ENCODE assay signal across 11 cellular contexts in genomic region chr3:112134335-112135124, GRCh38. TPM values are rescaled to one million over a fixed set of nuclear protein-coding genes. Genes with fewer than 3 reads are reported as not detected.
DNase-seq lines count a peak whose midpoint lies in the region; ATAC-seq, FAIRE-seq and TF ChIP-seq lines count a peak whose summit lies in the region.
"Had no signal": no experiment of that assay in that cellular context is flagged by ENCODE, and none has a peak within 500 bp of the region (broad histone marks: within the 10 kb centered on the region; RNA-seq: fewer than 3 reads in every experiment).

No MANE protein-coding gene starts in this region.

- peaks cover 13% of the 10 kb centered on the region for H3K36me3 Mint-ChIP-seq in activated CD4-positive, alpha-beta T cell treated with anti-CD3 and anti-CD28 coated beads, Interleukin-2, amount 10 ng/mL, durations not matched to agents 7 days and 5 days (ENCODE audit: low read depth)
- no peaks in the 10 kb centered on the region for H3K36me3 Mint-ChIP-seq in stimulated activated memory B cell treated with anti-CD40 and anti-IgM and Interleukin-4, amounts not matched to agents 10 μg/mL and 1 μg/mL and 100 μg/mL, for 72 hours
- H3K36me3 Mint-ChIP-seq: immature natural killer cell had no signal

- H3K27me3 ChIP-seq in GM12878 (replicated peaks in 1 of 2; ENCODE audit: control insufficient read depth in 2 of 2, insufficient read depth in 2 of 2, low read length in 1 of 2) = no peaks in the 10 kb centered on the region

- peak; percentile 25 for DNase-seq in activated CD4-positive, alpha-beta T cell treated with anti-CD3 and anti-CD28 coated beads, Interleukin-2, amount 10 ng/mL, durations not matched to agents 7 days and 5 days
- DNase-seq in activated CD4-positive, alpha-beta T cell treated with anti-CD3 and anti-CD28 coated beads for 48 hours = no peak
- peak; percentile 44 for DNase-seq in OCI-LY7 (ENCODE audit: low spot score)
- DNase-seq in GM12878 (ENCODE audit: low read depth, low spot score) = no peak
- DNase-seq in NCI-H1436 (lab: John Stamatoyannopoulos, UW) = no peak
- no peak for DNase-seq in NCI-H1694 treated with DMSO at 0.1 percent for 48 hours (lab: John Stamatoyannopoulos, UW)
- DNase-seq: immature natural killer cell, NCI-H1105 treated with DMSO at 0.1 percent for 48 hours had no signal

- TF ChIP-seq POLR2A in GM12878 (IDR thresholded peaks at IDR 0.05; ENCODE audit: low read depth, low read length) = no peak; the same call in 1 of the 2 replicates

- peaks cover 69% of the 10 kb centered on the region for H3K4me1 Mint-ChIP-seq in activated CD4-positive, alpha-beta T cell treated with anti-CD3 and anti-CD28 coated beads, Interleukin-2, amount 10 ng/mL, durations not matched to agents 7 days and 5 days
- H3K4me1 Mint-ChIP-seq in stimulated activated memory B cell treated with anti-CD40 and anti-IgM and Interleukin-4, amounts not matched to agents 10 μg/mL and 1 μg/mL and 100 μg/mL, for 72 hours = peaks cover 70% of the 10 kb centered on the region

- no peaks in the 10 kb centered on the region for H3K9me3 Mint-ChIP-seq in activated CD4-positive, alpha-beta T cell treated with anti-CD3 and anti-CD28 coated beads, Interleukin-2, amount 10 ng/mL, durations not matched to agents 7 days and 5 days
- H3K9me3 Mint-ChIP-seq in stimulated activated memory B cell treated with anti-CD40 and anti-IgM and Interleukin-4, amounts not matched to agents 10 μg/mL and 1 μg/mL and 100 μg/mL, for 72 hours = no peaks in the 10 kb centered on the region
- H3K9me3 Mint-ChIP-seq: immature natural killer cell had no signal

- no peak for TF ChIP-seq CTCF in OCI-LY7 (conservative IDR thresholded peaks at IDR 0.05; ENCODE audit: low read length)
- no peak for TF ChIP-seq CTCF in GM12878 (IDR thresholded peaks at IDR 0.05 in 2 of 3, conservative IDR thresholded peaks at IDR 0.05 in 1 of 3; ENCODE audit: control insufficient read depth in 2 of 3, extremely low read depth in 1 of 3, insufficient read depth in 1 of 3, low read depth in 3 of 3, low read length in 3 of 3)

- H3K4me3 Mint-ChIP-seq in activated CD4-positive, alpha-beta T cell treated with anti-CD3 and anti-CD28 coated beads, Interleukin-2, amount 10 ng/mL, durations not matched to agents 7 days and 5 days = no peak overlapping the region
- no peak overlapping the region for H3K4me3 Mint-ChIP-seq in stimulated activated memory B cell treated with anti-CD40 and anti-IgM and Interleukin-4, amounts not matched to agents 10 μg/mL and 1 μg/mL and 100 μg/mL, for 72 hours
- H3K4me3 Mint-ChIP-seq: immature natural killer cell had no signal

- H3K4me2 ChIP-seq in OCI-LY7 (ENCODE audit: low read length) (peak overlapping the region; percentile 99), GM12878 (ENCODE audit: control insufficient read depth, insufficient read depth) (peak overlapping the region; percentile 64)

- peaks cover 65% of the 10 kb centered on the region for H3K79me2 ChIP-seq in OCI-LY7 (ENCODE audit: insufficient read depth, low read depth, low read length)
- H3K79me2 ChIP-seq in GM12878 (ENCODE audit: control insufficient read depth, insufficient read depth, low read length) = peaks cover 57% of the 10 kb centered on the region

- peak overlapping the region; percentile 99 for H3K27ac ChIP-seq in OCI-LY7 (ENCODE audit: low read depth, low read length, poor library complexity, severe bottlenecking)
- peak overlapping the region; percentile 99 for H3K27ac ChIP-seq in GM12878 (ENCODE audit: control insufficient read depth, insufficient read depth)

- H3K4me1 ChIP-seq in OCI-LY7 (ENCODE audit: insufficient read depth, low read length, poor library complexity, severe bottlenecking) (peaks cover 80% of the 10 kb centered on the region), GM12878 (ENCODE audit: control insufficient read depth, insufficient read depth, low read length) (peaks cover 50% of the 10 kb centered on the region)

- H3K9me3 ChIP-seq in OCI-LY7 (ENCODE audit: low read length) (no peaks in the 10 kb centered on the region), GM12878 (replicated peaks; ENCODE audit: control insufficient read depth, insufficient read depth, low read length) (no peaks in the 10 kb centered on the region)

- intact Hi-C loops in OCI-LY7 (cut with micrococcal nuclease; ENCODE audit: unreplicated experiment) (loop anchor here (5.0 kb wide), 1 partner anchor 428 kb away; the partner anchor contains the start of genes ATG3 and SLC35A5), GM12878 (cut with micrococcal nuclease; ENCODE audit: unreplicated experiment) (loop anchor here (10.0 kb wide), 1 partner anchor 360 kb away; the partner anchor contains the start of gene BTLA)

- peak overlapping the region; percentile 78 for H3K27ac Mint-ChIP-seq in activated CD4-positive, alpha-beta T cell treated with anti-CD3 and anti-CD28 coated beads, Interleukin-2, amount 10 ng/mL, durations not matched to agents 7 days and 5 days
- H3K27ac Mint-ChIP-seq in stimulated activated memory B cell treated with anti-CD40 and anti-IgM and Interleukin-4, amounts not matched to agents 10 μg/mL and 1 μg/mL and 100 μg/mL, for 72 hours = peak overlapping the region; percentile 65
- H3K27ac Mint-ChIP-seq: immature natural killer cell had no signal

- SMC1A ChIA-PET in GM12878 (lab: Charles Lee; ENCODE audit: uncharacterized antibody, unreplicated experiment) = interaction anchor here (2.6 to 18.5 kb wide), 9 partner anchors 9 to 386 kb away, joined by 8 to 489 read pairs (median 43); partner anchors contain the start of genes BTLA, CD200 and SLC9C1

- H2AFZ ChIP-seq in OCI-LY7 (ENCODE audit: low read length) (peak overlapping the region; percentile 95; the same call in 1 of the 2 replicates), GM12878 (ENCODE audit: control insufficient read depth, low read depth, low read length) (no peak overlapping the region)

- POLR2A ChIA-PET in activated CD4-positive, alpha-beta T cell treated with anti-CD3 and anti-CD28 coated beads, Interleukin-2, amount 10 ng/mL, durations not matched to agents 7 days and 5 days (lab: Charles Lee) = no interaction called here
- POLR2A ChIA-PET in OCI-LY7 (lab: Charles Lee) = interaction anchor here (1.0 to 16.9 kb wide), 5 partner anchors 9 to 545 kb away, joined by 3 to 566 read pairs (median 70); no protein-coding TSS in a partner anchor
- POLR2A ChIA-PET in GM12878 (lab: Charles Lee) = interaction anchor here (0.6 to 12.8 kb wide), 5 partner anchors 11 to 379 kb away, joined by 3 to 345 read pairs (median 3); partner anchors contain the start of gene CD200

- TF ChIP-seq EP300 in GM12878 (IDR thresholded peaks at IDR 0.05; ENCODE audit: borderline replicate concordance in 1 of 2, control insufficient read depth in 1 of 2, low read depth in 2 of 2, low read length in 2 of 2) = no peak

- RAD21 ChIA-PET in GM12878 (lab: Charles Lee; ENCODE audit: unreplicated experiment) = interaction anchor here (0.7 to 17.9 kb wide), 10 partner anchors 9 to 364 kb away, joined by 3 to 457 read pairs (median 14); partner anchors contain the start of gene SLC9C1

- H3K9me2 ChIP-seq in OCI-LY7 (ENCODE audit: insufficient read depth, low read length) = no peaks in the 10 kb centered on the region

- H4K20me1 ChIP-seq in OCI-LY7 (ENCODE audit: insufficient read depth, low read length) (no peaks in the 10 kb centered on the region), GM12878 (ENCODE audit: control insufficient read depth, insufficient read depth) (no peaks in the 10 kb centered on the region)

- in situ Hi-C loops in GM12878 (cut with MboI) = loop anchor here (5.0 kb wide), 1 partner anchor 158 kb away; the partner anchor contains the start of gene SLC9C1

- no TSS peak for BruUV-seq in OCI-LY7 (replicated peaks; lab: Mats Ljungman, UMichigan)
- BruUV-seq in GM12878 (replicated peaks; lab: Mats Ljungman, UMichigan) = no TSS peak

- ATAC-seq in GM12878 (peak; percentile 1; the same call in 2 of the 3 replicates), esophagus mucosa (no peak)
- ATAC-seq in stimulated activated memory B cell treated with anti-CD40 and anti-IgM and Interleukin-4, amounts not matched to agents 10 μg/mL and 1 μg/mL and 100 μg/mL, for 72 hours = no peak

- peak overlapping the region; percentile 56 for H3K9ac ChIP-seq in GM12878 (ENCODE audit: control insufficient read depth, insufficient read depth, low read length)

- H3K27me3 Mint-ChIP-seq in activated CD4-positive, alpha-beta T cell treated with anti-CD3 and anti-CD28 coated beads, Interleukin-2, amount 10 ng/mL, durations not matched to agents 7 days and 5 days = no peaks in the 10 kb centered on the region
- H3K27me3 Mint-ChIP-seq in stimulated activated memory B cell treated with anti-CD40 and anti-IgM and Interleukin-4, amounts not matched to agents 10 μg/mL and 1 μg/mL and 100 μg/mL, for 72 hours = no peaks in the 10 kb centered on the region

- H3K36me3 ChIP-seq in OCI-LY7 (ENCODE audit: insufficient read depth, low read length) = peaks cover 30% of the 10 kb centered on the region
- H3K36me3 ChIP-seq in GM12878 (ENCODE audit: control insufficient read depth in 2 of 2, insufficient read depth in 2 of 2, low read length in 1 of 2) = peaks cover 0 to 2% of the 10 kb centered on the region in 2 experiments; a peak in 1 of 4 replicates

- CTCF ChIA-PET in activated CD4-positive, alpha-beta T cell treated with anti-CD3 and anti-CD28 coated beads, Interleukin-2, amount 10 ng/mL, durations not matched to agents 7 days and 5 days (lab: Charles Lee) = no interaction called here
- CTCF ChIA-PET in OCI-LY7 (lab: Charles Lee; ENCODE audit: unreplicated experiment) = no interaction called here
- CTCF ChIA-PET in GM12878 (lab: Yijun Ruan, JAX) = interaction anchor here (1.1 to 18.1 kb wide), 4 partner anchors 17 to 355 kb away, joined by 3 to 226 read pairs (median 118); partner anchors contain the start of gene SLC9C1

- FAIRE-seq in GM12878 (lab: Jason Lieb, UNC) = no peak

- WGBS in GM12878 (ENCODE audit: insufficient coverage, insufficient replicate concordance, low lambda C conversion rate, missing lambda C conversion rate) = 62% methylated on average over 8 of the region's 8 CpGs

- TF ChIP-seq RAD21 in GM12878 (IDR thresholded peaks at IDR 0.05; ENCODE audit: insufficient read depth, low read depth, low read length) = peak; percentile 6; the same call in 1 of the 2 replicates

- H3K4me3 ChIP-seq in OCI-LY7 (ENCODE audit: low read depth, low read length, poor library complexity, severe bottlenecking) (peak overlapping the region; percentile 86), GM12878 (no peak overlapping the region; the same call in 1 of the 2 replicates)

RNA-seq across cellular contexts. Expression of gene GCSAM, which starts 1.5 kb away (rescaled TPM):
- 1 to 10 TPM; 9.3 to 9.9 TPM for total RNA-seq in activated CD4-positive, alpha-beta T cell treated with anti-CD3 and anti-CD28 coated beads, Interleukin-2, amount 10 ng/mL, durations not matched to agents 7 days and 5 days
- total RNA-seq in OCI-LY7 (2014; rRNA removed; shearing (Covaris generic)) = 160 and 193 TPM in 2 replicates
- total RNA-seq in OCI-LY7 (2022) (195 and 247 TPM in 2 replicates), GM12878 (2014; rRNA removed) (88.3 and 106 TPM in 2 replicates), GM12878 (2014; rRNA removed; fragmentation: Illumina TruSeq; extraction: Trizol) (101 and 110 TPM in 2 replicates), GM12878 (2021) (81.5 and 100 TPM in 2 replicates), esophagus mucosa (1.1 TPM)
- 169 and 182 TPM in 2 replicates for total RNA-seq in GM12878 (2013; cell fraction: nucleolus; rRNA removed)
- polyA plus RNA-seq in GM12878 (2011; ENCODE audit: low read depth) = 153 TPM
- polyA plus RNA-seq in GM12878 (2011; rRNA removed) (407 and 443 TPM in 2 replicates), GM12878 (2014; fragmentation: Illumina TruSeq; extraction: Trizol) (204 and 282 TPM in 2 replicates), GM12878 (2014; fragmentation: Nextera tagmentation; extraction: Ambion mirVana) (100 to 1,000 TPM; 127 to 168 TPM), GM12878 (2014; rRNA removed) (99.5 and 114 TPM in 2 replicates), GM12878 (2016; fragmentation: Nextera tagmentation; extraction: Ambion mirVana) (10 to 100 TPM; 85.4 to 89.0 TPM)
- polyA plus RNA-seq in GM12878 (2011; cell fraction: cytosol; rRNA removed) = 232 and 305 TPM in 2 replicates
- polyA plus RNA-seq in GM12878 (2011; cell fraction: nucleus; rRNA removed) = 125 and 223 TPM in 2 replicates
- 108 and 227 TPM in 2 replicates for polyA plus RNA-seq in GM12878 (2012)
- polyA minus RNA-seq in GM12878 (2011; rRNA and poly(A)+ RNA removed) = 212 and 219 TPM in 2 replicates
- polyA minus RNA-seq in GM12878 (2011; cell fraction: cytosol; rRNA and poly(A)+ RNA removed) = 54.7 and 59.2 TPM in 2 replicates
- polyA minus RNA-seq in GM12878 (2011; cell fraction: nucleus; rRNA and poly(A)+ RNA removed) = 48.6 and 51.3 TPM in 2 replicates
- total RNA-seq: osteocyte had no signal

RNA-seq across cellular contexts. Expression of gene C3orf52, which starts 48.3 kb away (rescaled TPM):
- 1 to 10 TPM; 9.2 to 9.5 TPM for total RNA-seq in activated CD4-positive, alpha-beta T cell treated with anti-CD3 and anti-CD28 coated beads, Interleukin-2, amount 10 ng/mL, durations not matched to agents 7 days and 5 days
- total RNA-seq in OCI-LY7 (2014; rRNA removed; shearing (Covaris generic)) = 19.0 and 20.1 TPM in 2 replicates
- total RNA-seq in OCI-LY7 (2022) (11.2 and 17.9 TPM in 2 replicates), GM12878 (2014; rRNA removed) (0.45 and 0.71 TPM in 2 replicates), GM12878 (2014; rRNA removed; fragmentation: Illumina TruSeq; extraction: Trizol) (0.54 and 0.55 TPM in 2 replicates), GM12878 (2021) (0.15 and 0.19 TPM in 2 replicates), esophagus mucosa (3.3 TPM)
- 52.9 TPM in 2 replicates for total RNA-seq in GM12878 (2013; cell fraction: nucleolus; rRNA removed)
- polyA plus RNA-seq in GM12878 (2011; ENCODE audit: low read depth) = 2.1 TPM
- polyA plus RNA-seq in GM12878 (2011; rRNA removed) (1.9 and 2.3 TPM in 2 replicates), GM12878 (2014; fragmentation: Illumina TruSeq; extraction: Trizol) (0.21 and 0.29 TPM in 2 replicates), GM12878 (2014; fragmentation: Nextera tagmentation; extraction: Ambion mirVana) (1 to 10 TPM in 1 of 2 experiments, under 1 TPM in 1; 0.93 to 1.1 TPM), GM12878 (2014; rRNA removed) (0.24 and 0.53 TPM in 2 replicates), GM12878 (2016; fragmentation: Nextera tagmentation; extraction: Ambion mirVana) (1 to 10 TPM; 1.8 TPM)
- polyA plus RNA-seq in GM12878 (2011; cell fraction: cytosol; rRNA removed) = 0.80 and 1.2 TPM in 2 replicates
- 2.3 and 4.2 TPM in 2 replicates for polyA plus RNA-seq in GM12878 (2011; cell fraction: nucleus; rRNA removed)
- 2.4 and 4.8 TPM in 2 replicates for polyA plus RNA-seq in GM12878 (2012)
- polyA minus RNA-seq in GM12878 (2011; rRNA and poly(A)+ RNA removed) = 4.0 and 7.6 TPM in 2 replicates
- 0.67 and 0.94 TPM in 2 replicates for polyA minus RNA-seq in GM12878 (2011; cell fraction: cytosol; rRNA and poly(A)+ RNA removed)
- 9.3 and 9.6 TPM in 2 replicates for polyA minus RNA-seq in GM12878 (2011; cell fraction: nucleus; rRNA and poly(A)+ RNA removed)

Comparison
In these comparisons a context has a peak if more than half of its experiments do, and no peak if none do; other contexts are left out.
1. DNase-seq: peak in activated CD4-positive, alpha-beta T cell treated with anti-CD3 and anti-CD28 coated beads, Interleukin-2, amount 10 ng/mL, durations not matched to agents 7 days and 5 days (single experiment) and OCI-LY7 (single experiment); none in activated CD4-positive, alpha-beta T cell treated with anti-CD3 and anti-CD28 coated beads for 48 hours (single experiment), GM12878 (single experiment), NCI-H1436 (single experiment) and NCI-H1694 treated with DMSO at 0.1 percent for 48 hours (single experiment).
2. RNA of gene GCSAM, which starts 1.5 kb away (total RNA-seq): 160 to 247 TPM in OCI-LY7 and 81.5 to 182 TPM in GM12878; 9.3 to 9.9 TPM in activated CD4-positive, alpha-beta T cell treated with anti-CD3 and anti-CD28 coated beads, Interleukin-2, amount 10 ng/mL, durations not matched to agents 7 days and 5 days and 1.1 TPM in esophagus mucosa (single experiment); every median in the first group is over 4 times any median in the second.